Comparison of ENCODE assay signal across 8 cellular contexts in genomic region chr15:34101366-34102174, GRCh38. TPM values are rescaled to one million over a fixed set of nuclear protein-coding genes. Genes with fewer than 3 reads are reported as not detected.
DNase-seq lines count a peak whose midpoint lies in the region; ATAC-seq and TF ChIP-seq lines count a peak whose summit lies in the region.

TSS of gene EMC7 (minus strand) at chr15:34101862. CDS start at chr15:34101839, 23 bp downstream.
TSS of gene PGBD4 (plus strand) at chr15:34102083. CDS start at chr15:34102532, 449 bp downstream.

- H3K4me1 ChIP-seq in CD4-positive, alpha-beta memory T cell (ENCODE audit: insufficient read depth, low read length): peaks cover 37% of the 10 kb centered on the region
- H3K4me1 ChIP-seq in liver (ENCODE audit: control insufficient read depth in 4 of 4, insufficient read depth in 4 of 4, low read length in 3 of 4): peaks cover 4 to 22% (median 15%) of the 10 kb centered on the region in 4 donors

- peaks cover 0 to 6% (median 3%) of the 10 kb centered on the region in 8 donors for H3K9me3 Mint-ChIP-seq in CD4-positive, alpha-beta memory T cell
- H3K9me3 Mint-ChIP-seq in activated CD4-positive, alpha-beta memory T cell treated with anti-CD3 and anti-CD28 coated beads, Interleukin-2, amount 10 ng/mL, durations not matched to agents 7 days and 5 days: no peaks in the 10 kb centered on the region

- peaks cover 0 to 1% of the 10 kb centered on the region in 2 donors for H3K27me3 Mint-ChIP-seq in CD4-positive, alpha-beta memory T cell
- no peaks in the 10 kb centered on the region for H3K27me3 Mint-ChIP-seq in activated CD4-positive, alpha-beta memory T cell treated with anti-CD3 and anti-CD28 coated beads, Interleukin-2, amount 10 ng/mL, durations not matched to agents 7 days and 5 days

- intact Hi-C loops in CD4-positive, alpha-beta memory T cell (cut with micrococcal nuclease): loop anchor here (1.0 to 5.0 kb wide), 10 partner anchors 39 to 1446 kb away; partner anchors contain the start of genes AQR, DPH6, EMC4 and KATNBL1
- intact Hi-C loops in dorsolateral prefrontal cortex (cut with DNase I): loop anchor here (1.0 to 10.0 kb wide), 7 partner anchors 39 to 266 kb away; partner anchors contain the start of genes LPCAT4 (in 2 of the 2), AVEN (in 1 of the 2) and SLC12A6 (in 1 of the 2)

- peak; percentile 99 to 100 (median 99) for DNase-seq in CD4-positive, alpha-beta memory T cell
- DNase-seq in HK-2 (ENCODE audit: unreplicated experiment): peak; percentile 94
- peak; percentile 98 for DNase-seq in NCI-H82 treated with DMSO at 0.1 percent for 48 hours (lab: John Stamatoyannopoulos, UW; ENCODE audit: unreplicated experiment)
- DNase-seq in activated CD4-positive, alpha-beta memory T cell treated with anti-CD3 and anti-CD28 coated beads, Interleukin-2, amount 10 ng/mL, durations not matched to agents 7 days and 5 days: peak; percentile 100
- DNase-seq in dorsolateral prefrontal cortex: peak; percentile 97 to 99 (median 98)
- peak; percentile 99 for DNase-seq in stimulated activated CD4-positive, alpha-beta T cell treated with anti-CD3 and anti-CD28 coated beads, Interleukin-4, amount 100 ng/mL, for 1 hour

- CTCF ChIA-PET in CD4-positive, alpha-beta memory T cell (lab: Charles Lee; ENCODE audit: partially characterized antibody): interaction anchor here (0.9 to 2.1 kb wide), 5 partner anchors 106 to 486 kb away, joined by 3 to 7 read pairs (median 5); partner anchors contain the start of genes EMC4 and KATNBL1
- CTCF ChIA-PET in activated CD4-positive, alpha-beta memory T cell treated with anti-CD3 and anti-CD28 coated beads, Interleukin-2, amount 10 ng/mL, durations not matched to agents 7 days and 5 days (lab: Charles Lee): interaction anchor here (0.7 to 2.1 kb wide), 4 partner anchors 16 to 265 kb away, joined by 3 to 17 read pairs (median 4); partner anchors contain the start of genes EMC4, KATNBL1 and LPCAT4

- peak within 1 kb of the TSS; percentile 92 to 100 (median 100) for H3K4me3 Mint-ChIP-seq in CD4-positive, alpha-beta memory T cell
- peak within 1 kb of the TSS; percentile 96 for H3K4me3 Mint-ChIP-seq in activated CD4-positive, alpha-beta memory T cell treated with anti-CD3 and anti-CD28 coated beads, Interleukin-2, amount 10 ng/mL, durations not matched to agents 7 days and 5 days

- ATAC-seq in GM19455 (IDR thresholded peaks at IDR 0.05; ENCODE audit: unreplicated experiment): peak; percentile 95

- peak within 1 kb of the TSS; percentile 94 to 97 for H3K4me3 ChIP-seq in CD4-positive, alpha-beta memory T cell (ENCODE audit: low read length in 2 of 2)
- H3K4me3 ChIP-seq in dorsolateral prefrontal cortex: peak within 1 kb of the TSS; percentile 64 to 99 (median 91)
- peak within 1 kb of the TSS; percentile 84 to 94 (median 93) for H3K4me3 ChIP-seq in liver (ENCODE audit: low read depth in 1 of 3, low read length in 3 of 3)

- TF ChIP-seq RAD21 in liver (IDR thresholded peaks at IDR 0.05): peak; percentile 30 to 39

- TF ChIP-seq CTCF in dorsolateral prefrontal cortex (IDR thresholded peaks at IDR 0.05 in 54 of 56, conservative IDR thresholded peaks at IDR 0.05 in 2 of 56; ENCODE audit: low read depth in 1 of 56, partially characterized antibody in 56 of 56) (peak in 34 of 56 donors; percentile 7 to 56 (median 28)), liver (IDR thresholded peaks at IDR 0.05; ENCODE audit: low read depth, low read length, missing input control) (no peak)

- H3K9me3 ChIP-seq in CD4-positive, alpha-beta memory T cell (ENCODE audit: control insufficient read depth in 1 of 2, low read length in 2 of 2): no peaks in the 10 kb centered on the region
- H3K9me3 ChIP-seq in liver (ENCODE audit: control insufficient read depth in 4 of 4, low read length in 3 of 4): no peaks in the 10 kb centered on the region

- peaks cover 5 to 28% of the 10 kb centered on the region in 2 donors for H3K36me3 Mint-ChIP-seq in CD4-positive, alpha-beta memory T cell
- peaks cover 33% of the 10 kb centered on the region for H3K36me3 Mint-ChIP-seq in activated CD4-positive, alpha-beta memory T cell treated with anti-CD3 and anti-CD28 coated beads, Interleukin-2, amount 10 ng/mL, durations not matched to agents 7 days and 5 days (ENCODE audit: low read depth)

- no peaks in the 10 kb centered on the region for H3K27me3 ChIP-seq in CD4-positive, alpha-beta memory T cell (ENCODE audit: insufficient read depth, low read length)
- H3K27me3 ChIP-seq in dorsolateral prefrontal cortex: no peaks in the 10 kb centered on the region
- no peaks in the 10 kb centered on the region for H3K27me3 ChIP-seq in liver (ENCODE audit: control insufficient read depth in 4 of 4, insufficient read depth in 4 of 4, low read length in 3 of 4)

- H3K36me3 ChIP-seq in CD4-positive, alpha-beta memory T cell (ENCODE audit: insufficient read depth, low read length): no peaks in the 10 kb centered on the region
- H3K36me3 ChIP-seq in liver (ENCODE audit: control insufficient read depth in 4 of 4, insufficient read depth in 3 of 4, low read depth in 1 of 4, low read length in 3 of 4): no peaks in the 10 kb centered on the region

- under 1% methylated on average over 48 of the region's 48 CpGs for WGBS in liver

- H3K4me1 Mint-ChIP-seq in CD4-positive, alpha-beta memory T cell: peaks cover 16 to 52% (median 36%) of the 10 kb centered on the region in 4 donors
- peaks cover 37% of the 10 kb centered on the region for H3K4me1 Mint-ChIP-seq in activated CD4-positive, alpha-beta memory T cell treated with anti-CD3 and anti-CD28 coated beads, Interleukin-2, amount 10 ng/mL, durations not matched to agents 7 days and 5 days

- POLR2A ChIA-PET in CD4-positive, alpha-beta memory T cell (lab: Charles Lee; ENCODE audit: partially characterized antibody): interaction anchor here (0.5 to 2.8 kb wide), 17 partner anchors 10 to 887 kb away, joined by 3 to 34 read pairs (median 5); partner anchors contain the start of genes AQR, AVEN, EMC4 and GOLGA8B
- POLR2A ChIA-PET in activated CD4-positive, alpha-beta memory T cell treated with anti-CD3 and anti-CD28 coated beads, Interleukin-2, amount 10 ng/mL, durations not matched to agents 7 days and 5 days (lab: Charles Lee): interaction anchor here (0.6 to 3.3 kb wide), 19 partner anchors 8 to 886 kb away, joined by 3 to 33 read pairs (median 3); partner anchors contain the start of genes AVEN, EMC4, GOLGA8B and KATNBL1

- peak within 1 kb of the TSS; percentile 85 for H3K27ac ChIP-seq in CD4-positive, alpha-beta memory T cell (ENCODE audit: low read depth, low read length)
- H3K27ac ChIP-seq in dorsolateral prefrontal cortex (peak within 1 kb of the TSS; percentile 27 to 93 (median 85)), liver (ENCODE audit: low read depth in 1 of 2, low read length in 2 of 2) (peak within 1 kb of the TSS; percentile 85 to 88)

- peak within 1 kb of the TSS; percentile 86 to 97 for H3K9ac ChIP-seq in liver (ENCODE audit: low read depth in 1 of 2, low read length in 2 of 2)

- peak within 1 kb of the TSS; percentile 94 to 100 (median 99) for H3K27ac Mint-ChIP-seq in CD4-positive, alpha-beta memory T cell
- peak within 1 kb of the TSS; percentile 90 for H3K27ac Mint-ChIP-seq in activated CD4-positive, alpha-beta memory T cell treated with anti-CD3 and anti-CD28 coated beads, Interleukin-2, amount 10 ng/mL, durations not matched to agents 7 days and 5 days

TF ChIP-seq in liver, 16 proteins besides CTCF, POLR2A, EP300 and RAD21 (continues in another document):
- peak; percentile 90 for TF ChIP-seq SP1 (IDR thresholded peaks at IDR 0.05)
- peak; percentile 69 for TF ChIP-seq REST (IDR thresholded peaks at IDR 0.05)
- TF ChIP-seq, protein P1, sequence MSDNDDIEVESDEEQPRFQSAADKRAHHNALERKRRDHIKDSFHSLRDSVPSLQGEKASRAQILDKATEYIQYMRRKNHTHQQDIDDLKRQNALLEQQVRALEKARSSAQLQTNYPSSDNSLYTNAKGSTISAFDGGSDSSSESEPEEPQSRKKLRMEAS (IDR thresholded peaks at IDR 0.05): peak; percentile 100
- peak; percentile 99 for TF ChIP-seq YY1 (IDR thresholded peaks at IDR 0.05)
- TF ChIP-seq FOXA2 (IDR thresholded peaks at IDR 0.05): no peak
- TF ChIP-seq GABPA (IDR thresholded peaks at IDR 0.05 in 1 of 2, conservative IDR thresholded peaks at IDR 0.05 in 1 of 2): peak; percentile 78 to 97

RNA-seq across cellular contexts. Expression of gene EMC7, which starts in this region (rescaled TPM):
- total RNA-seq in CD4-positive, alpha-beta memory T cell: 10 to 100 TPM; 38.3 to 47.8 TPM
- polyA plus RNA-seq in CD4-positive, alpha-beta memory T cell: 100 to 1,000 TPM; 115 to 167 TPM
- 10 to 100 TPM; 78.7 to 81.8 TPM for total RNA-seq in activated CD4-positive, alpha-beta memory T cell treated with anti-CD3 and anti-CD28 coated beads, Interleukin-2, amount 10 ng/mL, durations not matched to agents 7 days and 5 days
- total RNA-seq in dorsolateral prefrontal cortex: 10 to 100 TPM; 37.5 to 71.0 (median 53.4) TPM
- total RNA-seq in liver: 10 to 100 TPM; 26.7 to 29.9 TPM
- polyA plus RNA-seq in liver: 10 to 100 TPM; 45.3 to 58.3 TPM

RNA-seq across cellular contexts. Expression of gene PGBD4, which starts in this region (rescaled TPM):
- 1 to 10 TPM; 4.7 to 4.9 TPM for total RNA-seq in CD4-positive, alpha-beta memory T cell
- under 1 TPM; 0.37 to 0.62 TPM for polyA plus RNA-seq in CD4-positive, alpha-beta memory T cell
- 1 to 10 TPM; 3.1 to 3.3 TPM for total RNA-seq in activated CD4-positive, alpha-beta memory T cell treated with anti-CD3 and anti-CD28 coated beads, Interleukin-2, amount 10 ng/mL, durations not matched to agents 7 days and 5 days
- total RNA-seq in dorsolateral prefrontal cortex: 1 to 10 TPM; 2.6 to 6.9 (median 4.9) TPM
- total RNA-seq in liver: 1 to 10 TPM in 1 of 2 donors, under 1 TPM in 1; 0.98 to 1.1 TPM
- under 1 TPM; 0.39 to 0.90 TPM for polyA plus RNA-seq in liver

Comparison
In these comparisons a context has a peak if more than half of its experiments do, and no peak if none do; other contexts are left out.
1. Peak in every context shown above with its lines: DNase-seq, ATAC-seq, H3K4me3 ChIP-seq and H3K27ac ChIP-seq.